8 cellular contexts compared by ENCODE assay signal in the genomic region with DNA sequence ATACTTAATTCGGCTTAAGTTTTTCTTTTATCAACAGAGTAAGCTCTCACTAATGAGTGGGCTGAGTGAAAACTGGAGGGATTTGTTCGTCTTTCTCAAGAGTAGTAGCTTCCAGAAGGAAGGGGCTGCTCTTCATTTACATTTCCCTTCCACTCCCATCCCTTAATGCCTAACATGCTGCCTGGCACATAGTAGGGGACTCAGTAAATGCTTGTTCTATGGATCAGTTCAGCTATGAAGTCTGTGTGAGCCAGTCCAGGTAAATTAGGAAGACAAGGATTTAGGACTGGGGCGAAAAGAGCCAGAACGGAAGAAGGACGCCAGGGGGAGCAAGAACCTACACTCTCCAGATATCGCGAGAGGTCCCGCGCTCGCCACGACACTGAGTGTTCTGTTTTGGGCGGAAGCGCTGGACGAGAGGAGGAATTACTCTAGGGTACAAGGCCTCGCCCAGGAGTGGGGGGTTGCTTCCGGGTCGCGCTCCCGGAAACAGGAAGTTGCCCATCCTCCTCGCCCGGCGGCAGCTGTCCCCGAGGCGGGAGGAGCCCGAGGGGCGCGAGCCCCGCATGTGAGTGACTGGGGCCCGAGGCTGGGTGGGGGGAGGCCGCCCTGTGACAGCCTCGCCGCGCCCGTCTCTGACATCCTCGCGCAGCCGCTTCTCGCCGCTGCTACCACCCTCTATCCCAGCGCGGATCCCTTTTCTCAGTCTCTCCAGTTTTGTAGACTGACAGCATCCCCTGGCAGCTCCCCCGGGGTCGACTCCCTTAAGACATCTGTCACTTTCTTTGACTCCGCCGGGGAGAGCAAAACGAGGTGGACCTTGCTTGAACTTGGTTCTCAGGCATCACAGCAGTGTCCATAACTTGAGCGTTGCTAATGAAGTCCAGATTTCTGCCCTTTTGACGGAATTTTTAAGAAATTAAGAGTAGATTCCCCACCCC. TPM values are rescaled to one million over a fixed set of nuclear protein-coding genes. Genes with fewer than 3 reads are reported as not detected.
A peak's percentile ranks its signal among the peaks of the same experiment; 100 is the strongest.
DNase-seq lines count a peak whose midpoint lies in the region; ATAC-seq and TF ChIP-seq lines count a peak whose summit lies in the region.

A gene with protein sequence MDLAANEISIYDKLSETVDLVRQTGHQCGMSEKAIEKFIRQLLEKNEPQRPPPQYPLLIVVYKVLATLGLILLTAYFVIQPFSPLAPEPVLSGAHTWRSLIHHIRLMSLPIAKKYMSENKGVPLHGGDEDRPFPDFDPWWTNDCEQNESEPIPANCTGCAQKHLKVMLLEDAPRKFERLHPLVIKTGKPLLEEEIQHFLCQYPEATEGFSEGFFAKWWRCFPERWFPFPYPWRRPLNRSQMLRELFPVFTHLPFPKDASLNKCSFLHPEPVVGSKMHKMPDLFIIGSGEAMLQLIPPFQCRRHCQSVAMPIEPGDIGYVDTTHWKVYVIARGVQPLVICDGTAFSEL (plus strand): TSS at position 492 of the 941 bp plus-strand sequence. CDS start 13,493 bp downstream, outside the sequence.

- peaks cover 46% of the 10 kb centered on the region for H3K79me2 ChIP-seq in DOHH2 (ENCODE audit: control insufficient read depth, low read length)
- 0 out of 2 replicates have a peak, but pooled peaks cover 8% of the 10 kb centered on the region for H3K79me2 ChIP-seq in KMS-11 (ENCODE audit: insufficient read depth, low read depth)

- in situ Hi-C loops in Panc1 (cut with HindIII; ENCODE audit: low pct_unique_long_range_greater_than_20kb, low sequenced_read_pairs), result no loop called here

- H4K20me1 ChIP-seq in DOHH2 (ENCODE audit: control insufficient read depth, insufficient read depth, low read depth, low read length), result no peaks in the 10 kb centered on the region
- H4K20me1 ChIP-seq in KMS-11 (ENCODE audit: insufficient read depth), result no peaks in the 10 kb centered on the region

- TF ChIP-seq CTCF in DOHH2 (IDR thresholded peaks at IDR 0.05; ENCODE audit: low read depth, low read length, poor library complexity, severe bottlenecking) (peak; percentile 77), KMS-11 (conservative IDR thresholded peaks at IDR 0.05; ENCODE audit: low read depth, low read length) (peak; percentile 81), Panc1 (IDR thresholded peaks at IDR 0.05) (peak; percentile 89)

- 2 to 3% methylated on average over 47 to 48 of the region's 48 CpGs for WGBS in esophagus, 2 donors

- no peaks in the 10 kb centered on the region for H3K27me3 Mint-ChIP-seq in activated T-cell treated with anti-CD3 and anti-CD28 coated beads, Interleukin-2, amount 50 U/mL, for 4 hours (ENCODE audit: low read depth)

- H3K27ac ChIP-seq in DOHH2 (ENCODE audit: low read depth, low read length) (peak within 1 kb of the TSS; percentile 34), KMS-11 (0 out of 2 replicates have a peak within 1 kb of the TSS, but pooled peaks have one; percentile 3), Panc1 (ENCODE audit: low read length) (peak within 1 kb of the TSS; percentile 98), esophagus (ENCODE audit: low read depth in 2 of 2, low read length in 1 of 2) (peak within 1 kb of the TSS; percentile 76 to 88), muscle layer of colon (ENCODE audit: low read depth, low read length) (peak within 1 kb of the TSS; percentile 92)

- no peaks in the 10 kb centered on the region for H3K9me3 ChIP-seq in DOHH2 (ENCODE audit: control insufficient read depth, insufficient read depth, low read length)
- H3K9me3 ChIP-seq in Panc1 (ENCODE audit: control insufficient read depth, insufficient read depth, low read depth, low read length), result peaks cover 3% of the 10 kb centered on the region; the same call in 1 of the 2 replicates
- H3K9me3 ChIP-seq in esophagus (ENCODE audit: control insufficient read depth in 2 of 2, insufficient read depth in 1 of 2, low read depth in 1 of 2, low read length in 1 of 2), result no peaks in the 10 kb centered on the region
- no peaks in the 10 kb centered on the region for H3K9me3 ChIP-seq in muscle layer of colon (ENCODE audit: low read length)

- no peaks in the 10 kb centered on the region for H3K9me2 ChIP-seq in DOHH2 (replicated peaks; ENCODE audit: control insufficient read depth, low read length)

- no peaks in the 10 kb centered on the region for H3F3A ChIP-seq in DOHH2 (ENCODE audit: control insufficient read depth, insufficient read depth)

- POLR2A ChIA-PET in Panc1 (lab: Charles Lee), result interaction anchor here (0.8 kb wide), 1 partner anchor 16 kb away, joined by 8 read pairs; no protein-coding TSS in a partner anchor

- intact Hi-C loops in Panc1 (cut with micrococcal nuclease; ENCODE audit: unreplicated experiment), result loop anchor here (2.0 to 10.0 kb wide), 2 partner anchors 99 to 133 kb away; a partner anchor contains a TSS

- peaks cover 33% of the 10 kb centered on the region for H3K4me1 Mint-ChIP-seq in activated T-cell treated with anti-CD3 and anti-CD28 coated beads, Interleukin-2, amount 50 U/mL, for 4 hours (ENCODE audit: low read depth)

- H2AFZ ChIP-seq in KMS-11 (ENCODE audit: low read depth), result peak within 1 kb of the TSS; percentile 85

- H3K4me3 ChIP-seq in DOHH2 (ENCODE audit: low read length) (peak within 1 kb of the TSS; percentile 84), KMS-11 (IDR thresholded peaks at IDR 0.05; ENCODE audit: insufficient read depth, low read depth, low read length) (no peak within 1 kb of the TSS), Panc1 (ENCODE audit: low read depth in 2 of 2, low read length in 2 of 2) (peak within 1 kb of the TSS; percentile 73 to 100), esophagus (ENCODE audit: low read depth in 1 of 2, low read length in 2 of 2) (peak within 1 kb of the TSS; percentile 91 to 92), muscle layer of colon (ENCODE audit: low read depth in 1 of 2, low read length in 2 of 2) (peak within 1 kb of the TSS; percentile 75 to 88)

- CTCF ChIA-PET in Panc1 (lab: Charles Lee), result interaction anchor here (0.7 to 2.1 kb wide), 2 partner anchors 28 to 132 kb away, joined by 4 to 15 read pairs; no protein-coding TSS in a partner anchor

- H3K4me3 Mint-ChIP-seq in activated T-cell treated with anti-CD3 and anti-CD28 coated beads, Interleukin-2, amount 50 U/mL, for 4 hours, result peak within 1 kb of the TSS; percentile 93

- no peaks in the 10 kb centered on the region for H3K27me3 ChIP-seq in DOHH2 (ENCODE audit: control insufficient read depth, low read length)
- no peaks in the 10 kb centered on the region; the same call in 1 of the 2 replicates for H3K27me3 ChIP-seq in KMS-11 (ENCODE audit: insufficient read depth, low read depth)
- H3K27me3 ChIP-seq in Panc1 (ENCODE audit: control insufficient read depth, insufficient read depth, low read length), result no peaks in the 10 kb centered on the region
- no peaks in the 10 kb centered on the region for H3K27me3 ChIP-seq in esophagus (ENCODE audit: control insufficient read depth in 1 of 2, insufficient read depth in 2 of 2, low read length in 2 of 2)
- no peaks in the 10 kb centered on the region for H3K27me3 ChIP-seq in muscle layer of colon (ENCODE audit: control insufficient read depth in 1 of 2, insufficient read depth in 2 of 2, low read length in 2 of 2)

- DNase-seq in Panc1 (ENCODE audit: low read depth, low spot score), result peak; percentile 89
- DNase-seq in activated T-cell treated with anti-CD3 and anti-CD28 coated beads, Interleukin-2, amount 50 U/mL, for 4 hours, result peak; percentile 96
- peak; percentile 94 for DNase-seq in stimulated activated CD8-positive, alpha-beta memory T cell treated with anti-CD3 and anti-CD28 coated beads, Interleukin-7, amount 100 ng/mL, for 24 hours (ENCODE audit: low read depth)

- H3K36me3 ChIP-seq in DOHH2 (ENCODE audit: control insufficient read depth, low read length), result peaks cover 3% of the 10 kb centered on the region; the same call in 1 of the 2 replicates
- H3K36me3 ChIP-seq in KMS-11 (ENCODE audit: insufficient read depth), result no peaks in the 10 kb centered on the region
- H3K36me3 ChIP-seq in Panc1 (ENCODE audit: control insufficient read depth, insufficient read depth, low read length), result no peaks in the 10 kb centered on the region
- no peaks in the 10 kb centered on the region for H3K36me3 ChIP-seq in esophagus (ENCODE audit: control insufficient read depth in 2 of 2, insufficient read depth in 2 of 2, low read length in 1 of 2)
- no peaks in the 10 kb centered on the region for H3K36me3 ChIP-seq in muscle layer of colon (ENCODE audit: insufficient read depth, low read length)

- H3K4me2 ChIP-seq in DOHH2 (ENCODE audit: low read length) (peak within 1 kb of the TSS; percentile 83), KMS-11 (peak within 1 kb of the TSS; percentile 63)

- peaks cover 20% of the 10 kb centered on the region for H3K4me1 ChIP-seq in DOHH2 (ENCODE audit: control insufficient read depth, low read length)
- H3K4me1 ChIP-seq in KMS-11 (ENCODE audit: low read depth, poor library complexity, severe bottlenecking), result peaks cover 27% of the 10 kb centered on the region
- peaks cover 8% of the 10 kb centered on the region; the same call in 1 of the 2 replicates for H3K4me1 ChIP-seq in Panc1 (ENCODE audit: control insufficient read depth, insufficient read depth, low read length)
- no peaks in the 10 kb centered on the region for H3K4me1 ChIP-seq in esophagus (ENCODE audit: control insufficient read depth in 2 of 2, insufficient read depth in 2 of 2, low read length in 1 of 2)
- peaks cover 17% of the 10 kb centered on the region for H3K4me1 ChIP-seq in muscle layer of colon (ENCODE audit: insufficient read depth, low read length)

- no TSS peak for BruUV-seq in Panc1 (replicated peaks; lab: Mats Ljungman, UMichigan)

- H3K36me3 Mint-ChIP-seq in activated T-cell treated with anti-CD3 and anti-CD28 coated beads, Interleukin-2, amount 50 U/mL, for 4 hours (ENCODE audit: insufficient read depth), result no peaks in the 10 kb centered on the region

- H3K9me3 Mint-ChIP-seq in activated T-cell treated with anti-CD3 and anti-CD28 coated beads, Interleukin-2, amount 50 U/mL, for 4 hours, result no peaks in the 10 kb centered on the region

- H3K9ac ChIP-seq in KMS-11 (peak within 1 kb of the TSS; percentile 33; the same call in 1 of the 2 replicates), muscle layer of colon (ENCODE audit: low read length) (peak within 1 kb of the TSS; percentile 83)

- ATAC-seq in GM21737 (IDR thresholded peaks at IDR 0.05; ENCODE audit: unreplicated experiment) (peak; percentile 98), Panc1 (peak; percentile 100)
- ATAC-seq in activated T-cell treated with anti-CD3 and anti-CD28 coated beads, Interleukin-2, amount 50 U/mL, for 4 hours, result peak; percentile 99

RNA-seq across cellular contexts. Expression of the gene that starts here (rescaled TPM):
- total RNA-seq in Panc1 (2021; ENCODE audit: unreplicated experiment), result 59.2 TPM
- 32.3 TPM for polyA plus RNA-seq in Panc1 (2012; ENCODE audit: insufficient read length)
- total RNA-seq in activated T-cell treated with anti-CD3 and anti-CD28 coated beads, Interleukin-2, amount 50 U/mL, for 4 hours, result 10 to 100 TPM; 27.2 to 27.7 (median 27.4) TPM
- polyA plus RNA-seq in esophagus, result 10 to 100 TPM; 12.9 to 15.9 TPM

Comparison
In these comparisons a context has a peak if more than half of its experiments do, and no peak if none do; other contexts are left out.
1. H3K27ac ChIP-seq: peak in every context shown above with its lines; median percentile 98 in Panc1; 92 in muscle layer of colon; 82 in esophagus; 34 in DOHH2; 3 in KMS-11.